In genomic region chrX:24054182-24055042, GRCh38 we compare ENCODE assay signal across 8 cellular contexts. TPM values are rescaled to one million over a fixed set of nuclear protein-coding genes. Genes with fewer than 3 reads are reported as not detected.
DNase-seq lines count a peak whose midpoint lies in the region; ATAC-seq and TF ChIP-seq lines count a peak whose summit lies in the region.

Gene EIF2S3 (plus strand): TSS chrX:24054956. CDS start chrX:24054969, 13 bp downstream.

- peak; percentile 83 for ATAC-seq in GM19452 (IDR thresholded peaks at IDR 0.05; ENCODE audit: unreplicated experiment)
- peak; percentile 79 for ATAC-seq in HG03575 (IDR thresholded peaks at IDR 0.05; ENCODE audit: extremely low read depth, insufficient number of reproducible peaks, low FRiP score, unreplicated experiment)
- peak; percentile 94 to 96 (median 95) for ATAC-seq in right lobe of liver

- no peaks in the 10 kb centered on the region for H3K9me3 Mint-ChIP-seq in CD4-positive, alpha-beta memory T cell

- peaks cover 5% of the 10 kb centered on the region for H3K4me1 ChIP-seq in CD4-positive, alpha-beta memory T cell (ENCODE audit: insufficient read depth, low read length)
- H3K4me1 ChIP-seq in right lobe of liver: no peaks in the 10 kb centered on the region

- peak; percentile 90 to 96 (median 94) for DNase-seq in CD4-positive, alpha-beta memory T cell
- DNase-seq in NCI-H82 treated with DMSO at 0.1 percent for 48 hours (lab: John Stamatoyannopoulos, UW; ENCODE audit: unreplicated experiment) (peak; percentile 96), dermis microvascular lymphatic vessel endothelial cell (ENCODE audit: low read depth in 2 of 2) (peak; percentile 95 to 96), right lobe of liver (peak; percentile 86 to 93 (median 87))
- peak; percentile 78 to 84 for DNase-seq in activated CD4-positive, alpha-beta T cell treated with anti-CD3 and anti-CD28 coated beads, Interleukin-2, amount 50 U/mL, for 48 hours
- DNase-seq in stimulated activated CD4-positive, alpha-beta T cell treated with anti-CD3 and anti-CD28 coated beads, Interleukin-4, amount 100 ng/mL, for 4 hours: peak; percentile 70 to 84

- intact Hi-C loops in CD4-positive, alpha-beta memory T cell (cut with micrococcal nuclease): loop anchor here (1.0 kb wide), 7 partner anchors 29 to 425 kb away; partner anchors contain the start of genes CXorf58, PRDX4 and SAT1
- intact Hi-C loops in right lobe of liver (cut with DNase I): no loop called here

- no peaks in the 10 kb centered on the region for H3K36me3 ChIP-seq in CD4-positive, alpha-beta memory T cell (ENCODE audit: insufficient read depth, low read length)
- peaks cover 0 to 23% (median 6%) of the 10 kb centered on the region in 4 donors for H3K36me3 ChIP-seq in right lobe of liver

- peak within 1 kb of the TSS; percentile 76 to 79 for H3K4me3 ChIP-seq in CD4-positive, alpha-beta memory T cell (ENCODE audit: low read length in 2 of 2)
- H3K4me3 ChIP-seq in right lobe of liver: peak within 1 kb of the TSS; percentile 93 to 97 (median 94)

- no peak within 1 kb of the TSS for H3K27ac ChIP-seq in CD4-positive, alpha-beta memory T cell (ENCODE audit: low read depth, low read length)
- H3K27ac ChIP-seq in right lobe of liver: peak within 1 kb of the TSS; percentile 83 to 93 (median 89)

- CTCF ChIA-PET in CD4-positive, alpha-beta memory T cell (lab: Charles Lee; ENCODE audit: partially characterized antibody): interaction anchor here (0.6 to 3.4 kb wide), 33 partner anchors 11 to 444 kb away, joined by 3 to 53 read pairs (median 4); partner anchors contain the start of genes APOO, CXorf58, KLHL15 and PRDX4

- no peaks in the 10 kb centered on the region for H3K9me3 ChIP-seq in CD4-positive, alpha-beta memory T cell (ENCODE audit: control insufficient read depth in 1 of 2, low read length in 2 of 2)
- H3K9me3 ChIP-seq in right lobe of liver: no peaks in the 10 kb centered on the region

- peak within 1 kb of the TSS in 1 of 7 donors; percentile 99 for H3K27ac Mint-ChIP-seq in CD4-positive, alpha-beta memory T cell

- POLR2A ChIA-PET in CD4-positive, alpha-beta memory T cell (lab: Charles Lee; ENCODE audit: partially characterized antibody): interaction anchor here (0.6 to 5.0 kb wide), 22 partner anchors 17 to 434 kb away, joined by 3 to 76 read pairs (median 6); partner anchors contain the start of genes ACOT9, APOO, CXorf58 and KLHL15

- no peaks in the 10 kb centered on the region for H3K27me3 Mint-ChIP-seq in CD4-positive, alpha-beta memory T cell

- WGBS in right lobe of liver (ENCODE audit: insufficient coverage, low coverage, low lambda C conversion rate, missing lambda C conversion rate): 6% methylated on average over 35 of the region's 57 CpGs

- TF ChIP-seq CTCF in right lobe of liver (IDR thresholded peaks at IDR 0.05): peak; percentile 31 to 75 (median 72)

- peaks cover 7 to 9% of the 10 kb centered on the region in 2 donors for H3K36me3 Mint-ChIP-seq in CD4-positive, alpha-beta memory T cell

- TF ChIP-seq POLR2A in right lobe of liver (IDR thresholded peaks at IDR 0.05): peak; percentile 46

- H3K27me3 ChIP-seq in CD4-positive, alpha-beta memory T cell (ENCODE audit: insufficient read depth, low read length): no peaks in the 10 kb centered on the region
- no peaks in the 10 kb centered on the region for H3K27me3 ChIP-seq in right lobe of liver

- peak within 1 kb of the TSS in 3 of 8 donors; percentile 97 to 100 (median 98) for H3K4me3 Mint-ChIP-seq in CD4-positive, alpha-beta memory T cell

- H3K4me1 Mint-ChIP-seq in CD4-positive, alpha-beta memory T cell: peaks cover 0 to 4% (median 1%) of the 10 kb centered on the region in 4 donors

RNA-seq across cellular contexts. Expression of gene EIF2S3, which starts in this region (rescaled TPM):
- 100 to 1,000 TPM; 218 to 221 TPM for total RNA-seq in CD4-positive, alpha-beta memory T cell
- 100 to 1,000 TPM; 117 to 120 TPM for polyA plus RNA-seq in CD4-positive, alpha-beta memory T cell
- total RNA-seq in dermis microvascular lymphatic vessel endothelial cell (254 and 302 TPM in 2 replicates), right lobe of liver (10 to 100 TPM; 55.1 to 81.1 (median 59.7) TPM)
